10 cellular contexts compared by ENCODE assay signal in genomic region chr3:184857099-184857498, GRCh38.
"Had no signal": no experiment of that assay in that cellular context is flagged by ENCODE, and none has a peak within 500 bp of the region (broad histone marks: within the 10 kb centered on the region; RNA-seq: fewer than 3 reads in every experiment).

No MANE protein-coding gene starts in this region.

- H3K9me3 Mint-ChIP-seq: GM23338, H9, HFFc6 had no signal

- H3K27ac Mint-ChIP-seq: GM23338, H9, HFFc6 had no signal

- H3K9ac ChIP-seq: GM23248 had no signal

- ATAC-seq: GM23338, HCT116 had no signal

- H3K4me3 ChIP-seq: GM23248, GM23338, HAP-1 had no signal

- DNase-seq: GM23248, GOT3, H7, H9, HCEC 1CT, HFFc6 had no signal

- H3K27ac ChIP-seq: GM23248 had no signal

- H2AFZ ChIP-seq: GM23248, GM23338 had no signal

- H3K9me3 ChIP-seq: HAP-1 had no signal

- FAIRE-seq: H1 had no signal

- H3K4me1 Mint-ChIP-seq: H9 had no signal

- H3K4me3 Mint-ChIP-seq: GM23338, H9, HFFc6 had no signal

- H3K4me2 ChIP-seq: GM23338 had no signal
